ENCODE assay signal across 18 cellular contexts in the genomic region with DNA sequence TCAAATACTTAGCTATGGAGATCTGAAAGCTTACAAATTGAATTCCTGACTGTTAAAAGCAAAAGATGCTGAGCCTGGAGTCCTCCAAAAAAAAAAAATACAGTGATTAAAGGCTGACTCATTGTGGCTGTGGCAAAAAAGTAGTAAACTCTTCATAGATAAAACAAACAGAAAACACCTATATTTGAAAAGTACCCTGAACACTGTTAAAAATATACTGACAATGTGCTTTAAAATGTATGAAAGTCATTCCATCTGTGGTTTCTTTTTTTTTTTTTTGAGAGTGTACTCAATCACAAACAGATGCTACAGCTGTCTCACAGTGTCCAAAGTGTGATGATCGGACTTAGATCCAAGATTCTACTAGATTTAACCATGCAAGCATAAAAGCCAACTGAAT.
DNase-seq lines count a peak whose midpoint lies in the region; ATAC-seq and TF ChIP-seq lines count a peak whose summit lies in the region.
"Had no signal": no experiment of that assay in that cellular context is flagged by ENCODE, and none has a peak within 500 bp of the region (broad histone marks: within the 10 kb centered on the region; RNA-seq: fewer than 3 reads in every experiment).

No MANE protein-coding gene starts in this region.

- H3K4me1 Mint-ChIP-seq in mesothelial cell of epicardium, result peaks cover 2% of the 10 kb centered on the region
- H3K4me1 Mint-ChIP-seq: activated naive CD8-positive, alpha-beta T cell treated with anti-CD3 and anti-CD28 coated beads for 36 hours had no signal

- H3K36me3 Mint-ChIP-seq in mesothelial cell of epicardium, result peaks cover 34% of the 10 kb centered on the region

- no peak overlapping the region for H3K4me3 ChIP-seq in choroid plexus epithelial cell (ENCODE audit: low read depth, low read length)
- no peak overlapping the region for H3K4me3 ChIP-seq in gastroesophageal sphincter
- H3K4me3 ChIP-seq: SK-N-MC had no signal

- no peak overlapping the region for H3K4me3 Mint-ChIP-seq in mesothelial cell of epicardium
- H3K4me3 Mint-ChIP-seq: activated naive CD8-positive, alpha-beta T cell treated with anti-CD3 and anti-CD28 coated beads for 36 hours; activated T-cell treated with anti-CD3 and anti-CD28 coated beads, Interleukin-2, amount 50 U/mL, for 72 hours had no signal

- H3K4me1 ChIP-seq in gastroesophageal sphincter, result peaks cover 0 to 13% (median 2%) of the 10 kb centered on the region in 3 donors

- H3K9me3 Mint-ChIP-seq in mesothelial cell of epicardium, result peaks cover 37% of the 10 kb centered on the region

- no peaks in the 10 kb centered on the region for H3K27me3 Mint-ChIP-seq in mesothelial cell of epicardium (ENCODE audit: low read depth)
- H3K27me3 Mint-ChIP-seq: activated naive CD8-positive, alpha-beta T cell treated with anti-CD3 and anti-CD28 coated beads for 36 hours had no signal

- TF ChIP-seq CTCF in choroid plexus epithelial cell (conservative IDR thresholded peaks at IDR 0.05; ENCODE audit: low read depth, low read length), result no peak
- no peak for TF ChIP-seq CTCF in mesothelial cell of epicardium (IDR thresholded peaks at IDR 0.05; ENCODE audit: unreplicated experiment)
- TF ChIP-seq CTCF in gastroesophageal sphincter (IDR thresholded peaks at IDR 0.05), result no peak

- no peak for TF ChIP-seq EP300 in gastroesophageal sphincter (IDR thresholded peaks at IDR 0.05)

- TF ChIP-seq POLR2A in gastroesophageal sphincter (IDR thresholded peaks at IDR 0.05), result no peak

- DNase-seq in Caki2 (ENCODE audit: low read depth) (peak; percentile 9), M059J (ENCODE audit: low read depth) (peak; percentile 71), choroid plexus epithelial cell (ENCODE audit: low read depth) (peak; percentile 45), mesothelial cell of epicardium (ENCODE audit: low spot score in 2 of 2, unreplicated experiment in 2 of 2) (no peak), amniotic stem cell (lab: John Stamatoyannopoulos, UW) (no peak), NAMALWA (ENCODE audit: low spot score) (no peak), medulla oblongata (ENCODE audit: extremely low spot score) (no peak)
- DNase-seq: activated naive CD8-positive, alpha-beta T cell treated with anti-CD3 and anti-CD28 coated beads for 36 hours; activated T-cell treated with anti-CD3 and anti-CD28 coated beads, Interleukin-2, amount 50 U/mL, for 72 hours; Caco-2; effector memory CD4-positive, alpha-beta T cell; NCI-H1048; NCI-H82; small intestine had no signal

- WGBS in gastroesophageal sphincter (ENCODE audit: low coverage in 1 of 2), 2 donors, result 60 to 69% methylated on average over 1 of the region's 1 CpG

- H3K27ac ChIP-seq in gastroesophageal sphincter, result no peak overlapping the region
- H3K27ac ChIP-seq: SK-N-MC had no signal

- ATAC-seq in gastroesophageal sphincter, result no peak
- ATAC-seq: activated T-cell treated with anti-CD3 and anti-CD28 coated beads, Interleukin-2, amount 50 U/mL, for 72 hours; left lobe of liver; Panc1 had no signal

- H3K9me3 ChIP-seq in gastroesophageal sphincter, result peaks cover 0 to 7% (median 0%) of the 10 kb centered on the region in 3 donors

- no peaks in the 10 kb centered on the region for H3K27me3 ChIP-seq in gastroesophageal sphincter

- no peaks in the 10 kb centered on the region for H3K36me3 ChIP-seq in gastroesophageal sphincter

- peak overlapping the region; percentile 75 for H3K27ac Mint-ChIP-seq in mesothelial cell of epicardium
- H3K27ac Mint-ChIP-seq: activated naive CD8-positive, alpha-beta T cell treated with anti-CD3 and anti-CD28 coated beads for 36 hours; activated T-cell treated with anti-CD3 and anti-CD28 coated beads, Interleukin-2, amount 50 U/mL, for 72 hours had no signal

- in situ Hi-C loops in Caki2 (cut with HindIII; ENCODE audit: low pct_unique_long_range_greater_than_20kb, low sequenced_read_pairs), result no loop called here

Comparison
In these comparisons a context has a peak if more than half of its experiments do, and no peak if none do; other contexts are left out.
1. DNase-seq: peak in Caki2 (single experiment), M059J (single experiment) and choroid plexus epithelial cell (single experiment); none in mesothelial cell of epicardium (0 of 2), amniotic stem cell (single experiment), NAMALWA (single experiment) and medulla oblongata (single experiment).